25 cellular contexts compared by ENCODE assay signal in genomic region chr2:102758433-102758832, GRCh38. TPM values are rescaled to one million over a fixed set of nuclear protein-coding genes. Genes with fewer than 3 reads are reported as not detected.
A peak's percentile ranks its signal among the peaks of the same experiment; 100 is the strongest.
DNase-seq lines count a peak whose midpoint lies in the region; ATAC-seq and FAIRE-seq lines count a peak whose summit lies in the region.
"Had no signal": no experiment of that assay in that cellular context is flagged by ENCODE, and none has a peak within 500 bp of the region (broad histone marks: within the 10 kb centered on the region; RNA-seq: fewer than 3 reads in every experiment).

No MANE protein-coding gene starts in this region.

- FAIRE-seq in RCC 7860 (lab: Jason Lieb, UNC), result no peak
- FAIRE-seq: A549, D721Med, GM12891, GM18507, H54 had no signal

- peak; percentile 77 for ATAC-seq in left lobe of liver
- ATAC-seq: A549 had no signal

- DNase-seq in G401 (ENCODE audit: low spot score), result peak; percentile 60
- peak; percentile 6 to 41 for DNase-seq in NCI-H446 (lab: John Stamatoyannopoulos, UW)
- DNase-seq in cerebellar cortex (ENCODE audit: low spot score), result peak; percentile 52
- no peak for DNase-seq in left lobe of liver (ENCODE audit: low spot score)
- DNase-seq in RCC 7860 (ENCODE audit: low spot score), result no peak
- no peak for DNase-seq in epidermal melanocyte (ENCODE audit: insufficient read length, low spot score)
- DNase-seq in NCI-H2081 treated with DMSO at 0.1 percent for 48 hours (lab: John Stamatoyannopoulos, UW), result no peak
- no peak for DNase-seq in SIG-M5 treated with dmso at 0.1 percent for 504 hours (lab: John Stamatoyannopoulos, UW; ENCODE audit: unreplicated experiment)
- DNase-seq: 8988T; ACHN; AML-193; BE2C; CD4-positive, alpha-beta T cell; CD8-positive, alpha-beta memory T cell; DMS 273 treated with DMSO at 0.1 percent for 48 hours; DMS79; EL; GF-D8; GOT3; HFFc6 had no signal

- in situ Hi-C loops in G401 (cut with HindIII; ENCODE audit: low sequenced_read_pairs), result no loop called here

RNA-seq across cellular contexts. Expression of gene TMEM182, which starts 3.4 kb away (rescaled TPM):
- total RNA-seq in G401 (2014; rRNA removed; shearing (Covaris generic)), result 1.8 and 3.8 TPM in 2 replicates
- 1.6 TPM for total RNA-seq in left lobe of liver

Comparison
In these comparisons a context has a peak if more than half of its experiments do, and no peak if none do; other contexts are left out.
1. DNase-seq: peak in G401 (single experiment), NCI-H446 (2 of 2) and cerebellar cortex (single experiment); none in left lobe of liver (single experiment), RCC 7860 (single experiment), epidermal melanocyte (single experiment), NCI-H2081 treated with DMSO at 0.1 percent for 48 hours (single experiment) and SIG-M5 treated with dmso at 0.1 percent for 504 hours (single experiment).